In the genomic region with DNA sequence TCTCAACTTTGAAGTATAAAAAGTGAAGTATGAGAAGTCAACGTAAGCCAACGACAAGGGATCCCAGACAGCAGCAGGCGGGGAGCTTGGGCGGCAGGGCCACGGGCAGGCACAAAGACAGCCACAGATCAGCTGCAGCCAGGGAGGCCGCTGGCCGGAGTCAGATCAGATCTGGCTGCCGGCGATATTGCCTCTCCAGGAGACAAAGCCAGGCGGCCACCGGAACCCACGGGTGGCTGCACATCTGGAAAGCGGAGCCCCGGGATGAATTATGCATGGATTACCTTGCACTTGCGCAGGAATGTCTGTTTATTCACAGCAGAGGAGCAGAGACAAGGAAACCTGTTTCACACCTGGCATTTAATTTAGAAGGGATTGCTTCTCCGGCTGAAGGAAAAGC, we compare ENCODE assay signal across 15 cellular contexts.
DNase-seq lines count a peak whose midpoint lies in the region; ATAC-seq, FAIRE-seq and TF ChIP-seq lines count a peak whose summit lies in the region.
"Had no signal": no experiment of that assay in that cellular context is flagged by ENCODE, and none has a peak within 500 bp of the region (broad histone marks: within the 10 kb centered on the region; RNA-seq: fewer than 3 reads in every experiment).

No MANE protein-coding gene starts in this region.

- FAIRE-seq in keratinocyte (lab: Jason Lieb, UNC) = no peak
- FAIRE-seq: HTR-8/SVneo had no signal

- 25 to 42% (median 26%) methylated on average over 16 of the region's 16 CpGs for WGBS in psoas muscle, 3 donors

- H2AFZ ChIP-seq in keratinocyte (ENCODE audit: control insufficient read depth, low read length) = no peak overlapping the region

- intact Hi-C loops in psoas muscle (cut with DNase I) = no loop called here

- TF ChIP-seq CTCF in keratinocyte (optimal IDR thresholded peaks at IDR 0.05 in 1 of 3, IDR thresholded peaks at IDR 0.05 in 1 of 3, conservative IDR thresholded peaks at IDR 0.05 in 1 of 3; ENCODE audit: extremely low read depth in 1 of 3, insufficient read depth in 2 of 3, low read length in 3 of 3) (no peak), psoas muscle (IDR thresholded peaks at IDR 0.05) (no peak)

- H3K4me2 ChIP-seq in keratinocyte (ENCODE audit: control insufficient read depth, extremely low read depth, insufficient read depth, low read depth, low read length) = peak overlapping the region; percentile 42

- DNase-seq in Daoy (ENCODE audit: low read depth) (peak; percentile 14), keratinocyte (ENCODE audit: low read depth, low spot score) (no peak), psoas muscle (peak; percentile 37 to 65), T-helper 2 cell (no peak), GM19238 (ENCODE audit: insufficient read length, low spot score) (no peak)
- no peak for DNase-seq in activated CD4-positive, alpha-beta T cell treated with anti-CD3 and anti-CD28 coated beads for 4 hours
- DNase-seq: DMS53, MV-4-11, NCI-H1417 treated with DMSO at 0.1 percent for 48 hours, NCI-H2081, PC-3 had no signal

- H3K4me1 ChIP-seq in keratinocyte (ENCODE audit: control insufficient read depth, extremely low read depth, insufficient read depth, low read length) (peaks cover 7% of the 10 kb centered on the region), psoas muscle (no peaks in the 10 kb centered on the region)

- no peaks in the 10 kb centered on the region for H3K36me3 ChIP-seq in keratinocyte (ENCODE audit: control insufficient read depth in 2 of 2, extremely low read depth in 1 of 2, insufficient read depth in 2 of 2, low read length in 2 of 2)
- H3K36me3 ChIP-seq in psoas muscle (ENCODE audit: insufficient read depth in 1 of 2, low read depth in 1 of 2) = no peaks in the 10 kb centered on the region

- H3K9me3 ChIP-seq in keratinocyte (ENCODE audit: control insufficient read depth, low read depth, low read length) (no peaks in the 10 kb centered on the region), psoas muscle (no peaks in the 10 kb centered on the region)

- no peak overlapping the region for H3K9ac ChIP-seq in keratinocyte (ENCODE audit: control insufficient read depth, extremely low read depth, insufficient read depth, low read length)

- H3K9me1 ChIP-seq in keratinocyte (ENCODE audit: control insufficient read depth, extremely low read depth, insufficient read depth, low read length) = no peaks in the 10 kb centered on the region

- peak; percentile 40; the same call in 1 of the 3 replicates for ATAC-seq in SK-N-SH treated with all-trans-retinoic acid at 6 μM for 48 hours
- ATAC-seq in psoas muscle = peak; percentile 19 to 69 (median 40)
- ATAC-seq in HG03378 (IDR thresholded peaks at IDR 0.05; ENCODE audit: unreplicated experiment) = no peak
- ATAC-seq: GM12878, PC-3 had no signal

- H3K79me2 ChIP-seq in keratinocyte (ENCODE audit: control insufficient read depth, insufficient read depth, low read length) = no peaks in the 10 kb centered on the region

- dilution Hi-C loops in keratinocyte (cut with MboI; ENCODE audit: extremely low pct_ligation_motif_present, low sequenced_read_pairs) = no loop called here

- H3K27ac ChIP-seq in keratinocyte (ENCODE audit: control insufficient read depth, insufficient read depth, low read length) (no peak overlapping the region), psoas muscle (no peak overlapping the region)

- peak overlapping the region in 1 of 3 experiments; percentile 17 for H3K4me3 ChIP-seq in keratinocyte (ENCODE audit: control insufficient read depth in 2 of 3, extremely low read depth in 1 of 3, insufficient read depth in 2 of 3, low read depth in 1 of 3, low read length in 3 of 3)
- peak overlapping the region; percentile 35 for H3K4me3 ChIP-seq in psoas muscle
- H3K4me3 ChIP-seq: GM12878 had no signal

- H3K27me3 ChIP-seq in keratinocyte (ENCODE audit: control insufficient read depth, extremely low read depth, insufficient read depth, low read length) (no peaks in the 10 kb centered on the region), psoas muscle (ENCODE audit: insufficient read depth in 3 of 3, low read length in 2 of 3) (no peaks in the 10 kb centered on the region)

- no peaks in the 10 kb centered on the region for H4K20me1 ChIP-seq in keratinocyte (ENCODE audit: control insufficient read depth, extremely low read depth, insufficient read depth, low read length)

TF ChIP-seq in SK-N-SH treated with all-trans-retinoic acid at 6 μM for 48 hours, 23 proteins besides CTCF, POLR2A, EP300 and RAD21:
- no peak for TF ChIP-seq PPARA (CRISPR knock-in tag; IDR thresholded peaks at IDR 0.05; ENCODE audit: borderline replicate concordance)
- TF ChIP-seq, protein P1, sequence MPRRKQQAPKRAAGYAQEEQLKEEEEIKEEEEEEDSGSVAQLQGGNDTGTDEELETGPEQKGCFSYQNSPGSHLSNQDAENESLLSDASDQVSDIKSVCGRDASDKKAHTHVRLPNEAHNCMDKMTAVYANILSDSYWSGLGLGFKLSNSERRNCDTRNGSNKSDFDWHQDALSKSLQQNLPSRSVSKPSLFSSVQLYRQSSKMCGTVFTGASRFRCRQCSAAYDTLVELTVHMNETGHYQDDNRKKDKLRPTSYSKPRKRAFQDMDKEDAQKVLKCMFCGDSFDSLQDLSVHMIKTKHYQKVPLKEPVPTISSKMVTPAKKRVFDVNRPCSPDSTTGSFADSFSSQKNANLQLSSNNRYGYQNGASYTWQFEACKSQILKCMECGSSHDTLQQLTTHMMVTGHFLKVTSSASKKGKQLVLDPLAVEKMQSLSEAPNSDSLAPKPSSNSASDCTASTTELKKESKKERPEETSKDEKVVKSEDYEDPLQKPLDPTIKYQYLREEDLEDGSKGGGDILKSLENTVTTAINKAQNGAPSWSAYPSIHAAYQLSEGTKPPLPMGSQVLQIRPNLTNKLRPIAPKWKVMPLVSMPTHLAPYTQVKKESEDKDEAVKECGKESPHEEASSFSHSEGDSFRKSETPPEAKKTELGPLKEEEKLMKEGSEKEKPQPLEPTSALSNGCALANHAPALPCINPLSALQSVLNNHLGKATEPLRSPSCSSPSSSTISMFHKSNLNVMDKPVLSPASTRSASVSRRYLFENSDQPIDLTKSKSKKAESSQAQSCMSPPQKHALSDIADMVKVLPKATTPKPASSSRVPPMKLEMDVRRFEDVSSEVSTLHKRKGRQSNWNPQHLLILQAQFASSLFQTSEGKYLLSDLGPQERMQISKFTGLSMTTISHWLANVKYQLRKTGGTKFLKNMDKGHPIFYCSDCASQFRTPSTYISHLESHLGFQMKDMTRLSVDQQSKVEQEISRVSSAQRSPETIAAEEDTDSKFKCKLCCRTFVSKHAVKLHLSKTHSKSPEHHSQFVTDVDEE (CRISPR knock-in tag; IDR thresholded peaks at IDR 0.05) = peak; percentile 71; the same call in 1 of the 2 replicates
- peak; percentile 78; the same call in 1 of the 2 replicates for TF ChIP-seq TCF4 (CRISPR knock-in tag; IDR thresholded peaks at IDR 0.05; ENCODE audit: borderline replicate concordance)
TF ChIP-seq in SK-N-SH treated with all-trans-retinoic acid at 6 μM for 48 hours: peak in this region for 2.

Comparison
In these comparisons a context has a peak if more than half of its experiments do, and no peak if none do; other contexts are left out.
1. DNase-seq: peak in Daoy (single experiment) and psoas muscle (2 of 2); none in keratinocyte (single experiment), T-helper 2 cell (0 of 5), activated CD4-positive, alpha-beta T cell treated with anti-CD3 and anti-CD28 coated beads for 4 hours (0 of 2) and GM19238 (single experiment).